In genomic region chr16:88003316-88003715, GRCh38 we compare ENCODE assay signal across 14 cellular contexts.
"Had no signal": no experiment of that assay in that cellular context is flagged by ENCODE, and none has a peak within 500 bp of the region (broad histone marks: within the 10 kb centered on the region; RNA-seq: fewer than 3 reads in every experiment).

No MANE protein-coding gene starts in this region.

- H3K27me3 Mint-ChIP-seq: naive thymus-derived CD8-positive, alpha-beta T cell; stimulated activated naive B cell treated with anti-CD40 and anti-IgM and Interleukin-4, amounts not matched to agents 10 μg/mL and 1 μg/mL and 100 μg/mL, for 72 hours; stimulated activated naive CD8-positive, alpha-beta T cell treated with anti-CD3 and anti-CD28 coated beads, Interleukin-15, amount 100 ng/mL, for 72 hours had no signal

- H3K9me3 Mint-ChIP-seq: naive thymus-derived CD8-positive, alpha-beta T cell; stimulated activated naive B cell treated with anti-CD40 and anti-IgM and Interleukin-4, amounts not matched to agents 10 μg/mL and 1 μg/mL and 100 μg/mL, for 72 hours; stimulated activated naive CD8-positive, alpha-beta T cell treated with anti-CD3 and anti-CD28 coated beads, Interleukin-15, amount 100 ng/mL, for 72 hours had no signal

- H3K27me3 ChIP-seq: heart left ventricle, neutrophil, transverse colon had no signal

- DNase-seq: effector CD4-positive, alpha-beta T cell; heart left ventricle; hippocampal formation; mesendoderm; naive thymus-derived CD8-positive, alpha-beta T cell; stimulated activated CD4-positive, alpha-beta T cell treated with anti-CD3 and anti-CD28 coated beads, Interleukin-4, amount 100 ng/mL, for 24 hours; stimulated activated naive B cell treated with anti-CD40 and anti-IgM and Interleukin-4, amounts not matched to agents 10 μg/mL and 1 μg/mL and 100 μg/mL, for 72 hours; stimulated activated naive CD8-positive, alpha-beta T cell treated with anti-CD3 and anti-CD28 coated beads, Interleukin-15, amount 100 ng/mL, for 72 hours; substantia nigra; transverse colon had no signal

- H3K4me1 ChIP-seq: transverse colon had no signal

- H3K9me3 ChIP-seq: heart left ventricle, neutrophil, thoracic aorta, transverse colon had no signal

- H3K27ac ChIP-seq: coronary artery, heart left ventricle, neutrophil, thoracic aorta, transverse colon had no signal

- H3K4me3 ChIP-seq: coronary artery, heart left ventricle, smooth muscle cell, thoracic aorta, transverse colon had no signal

- H3K4me3 Mint-ChIP-seq: naive thymus-derived CD8-positive, alpha-beta T cell; stimulated activated naive B cell treated with anti-CD40 and anti-IgM and Interleukin-4, amounts not matched to agents 10 μg/mL and 1 μg/mL and 100 μg/mL, for 72 hours; stimulated activated naive CD8-positive, alpha-beta T cell treated with anti-CD3 and anti-CD28 coated beads, Interleukin-15, amount 100 ng/mL, for 72 hours had no signal
